23 cellular contexts compared by ENCODE assay signal in genomic region chr12:65998536-65999530, GRCh38.
"Had no signal": no experiment of that assay in that cellular context is flagged by ENCODE, and none has a peak within 500 bp of the region (broad histone marks: within the 10 kb centered on the region; RNA-seq: fewer than 3 reads in every experiment).

No MANE protein-coding gene starts in this region.

- H3K27ac ChIP-seq: ascending aorta, cardiac muscle cell, dorsolateral prefrontal cortex, gastroesophageal sphincter, heart left ventricle, neutrophil, sigmoid colon, thoracic aorta, upper lobe of right lung, VCaP had no signal

- H3K27me3 Mint-ChIP-seq: stimulated activated memory B cell treated with anti-CD40 and anti-IgM and Interleukin-4, amounts not matched to agents 10 μg/mL and 1 μg/mL and 100 μg/mL, for 72 hours had no signal

- DNase-seq: activated CD4-positive, alpha-beta T cell treated with anti-CD3 and anti-CD28 coated beads, Interleukin-2, amount 50 U/mL, for 1 hour; activated CD4-positive, CD25-positive, alpha-beta regulatory T cell treated with anti-CD3 and anti-CD28 coated beads, Interleukin-2, amount 50 U/mL, for 72 hours; activated CD8-positive, alpha-beta memory T cell treated with anti-CD3 and anti-CD28 coated beads for 24 hours; activated CD8-positive, alpha-beta memory T cell treated with anti-CD3 and anti-CD28 coated beads, Interleukin-2, amount 50 U/mL, for 48 hours; activated effector memory CD4-positive, alpha-beta T cell treated with anti-CD3 and anti-CD28 coated beads, Interleukin-2, amount 50 U/mL, for 16 hours; activated naive CD4-positive, alpha-beta T cell treated with anti-CD3 and anti-CD28 coated beads, Interleukin-2, amount 50 U/mL, for 16 hours; activated T-cell treated with anti-CD3 and anti-CD28 coated beads, Interleukin-2, amount 50 U/mL, for 48 hours; dorsolateral prefrontal cortex; endodermal cell; erythroblast; heart left ventricle; sigmoid colon; stimulated activated CD4-positive, alpha-beta T cell treated with anti-CD3 and anti-CD28 coated beads, Interleukin-4, amount 100 ng/mL, for 24 hours; T-helper 17 cell; upper lobe of right lung had no signal

- H3K9me3 Mint-ChIP-seq: endodermal cell; natural killer cell treated with Interleukin-12 subunit alpha and Interleukin-12 subunit beta and Interleukin-15 and Interleukin-18, amount 100 ng/mL, for 72 hours; stimulated activated memory B cell treated with anti-CD40 and anti-IgM and Interleukin-4, amounts not matched to agents 10 μg/mL and 1 μg/mL and 100 μg/mL, for 72 hours had no signal

- H3K9me3 ChIP-seq: ascending aorta, gastroesophageal sphincter, heart left ventricle, neutrophil, sigmoid colon, thoracic aorta, upper lobe of right lung had no signal

- H3K27ac Mint-ChIP-seq: endodermal cell; natural killer cell treated with Interleukin-12 subunit alpha and Interleukin-12 subunit beta and Interleukin-15 and Interleukin-18, amount 100 ng/mL, for 72 hours; stimulated activated memory B cell treated with anti-CD40 and anti-IgM and Interleukin-4, amounts not matched to agents 10 μg/mL and 1 μg/mL and 100 μg/mL, for 72 hours; T-helper 17 cell had no signal

- H3K36me3 ChIP-seq: ascending aorta, cardiac muscle cell, gastroesophageal sphincter, heart left ventricle, neutrophil, sigmoid colon, thoracic aorta, upper lobe of right lung had no signal

- H3K4me1 ChIP-seq: ascending aorta, gastroesophageal sphincter, heart left ventricle, sigmoid colon, upper lobe of right lung had no signal

- H3K4me3 Mint-ChIP-seq: endodermal cell; natural killer cell treated with Interleukin-12 subunit alpha and Interleukin-12 subunit beta and Interleukin-15 and Interleukin-18, amount 100 ng/mL, for 72 hours; stimulated activated memory B cell treated with anti-CD40 and anti-IgM and Interleukin-4, amounts not matched to agents 10 μg/mL and 1 μg/mL and 100 μg/mL, for 72 hours; T-helper 17 cell had no signal

- H3K36me3 Mint-ChIP-seq: natural killer cell treated with Interleukin-12 subunit alpha and Interleukin-12 subunit beta and Interleukin-15 and Interleukin-18, amount 100 ng/mL, for 72 hours; stimulated activated memory B cell treated with anti-CD40 and anti-IgM and Interleukin-4, amounts not matched to agents 10 μg/mL and 1 μg/mL and 100 μg/mL, for 72 hours had no signal

- H3K4me1 Mint-ChIP-seq: endodermal cell; stimulated activated memory B cell treated with anti-CD40 and anti-IgM and Interleukin-4, amounts not matched to agents 10 μg/mL and 1 μg/mL and 100 μg/mL, for 72 hours; T-helper 17 cell had no signal

- H3K27me3 ChIP-seq: ascending aorta, cardiac muscle cell, gastroesophageal sphincter, heart left ventricle, neutrophil, sigmoid colon, upper lobe of right lung had no signal

- H3K4me3 ChIP-seq: ascending aorta, cardiac muscle cell, dorsolateral prefrontal cortex, gastroesophageal sphincter, heart left ventricle, sigmoid colon, thoracic aorta, upper lobe of right lung had no signal
